In genomic region chr5:93995126-93995621, GRCh38 we compare ENCODE assay signal across 10 cellular contexts.
DNase-seq lines count a peak whose midpoint lies in the region; ATAC-seq and FAIRE-seq lines count a peak whose summit lies in the region.
"Had no signal": no experiment of that assay in that cellular context is flagged by ENCODE, and none has a peak within 500 bp of the region (broad histone marks: within the 10 kb centered on the region; RNA-seq: fewer than 3 reads in every experiment).

No MANE protein-coding gene starts in this region.

- FAIRE-seq in GM18507 (lab: Jason Lieb, UNC) = peak; percentile 24

- DNase-seq in GM18507 (ENCODE audit: extremely low spot score, insufficient read length, low read depth) = no peak
- DNase-seq in NCI-H2029 (lab: John Stamatoyannopoulos, UW) = peak; percentile 84
- peak; percentile 1 for DNase-seq in non-pigmented ciliary epithelial cell (ENCODE audit: low read depth)
- no peak for DNase-seq in amniotic stem cell (lab: John Stamatoyannopoulos, UW)
- DNase-seq in CD1c-positive myeloid dendritic cell (ENCODE audit: extremely low spot score) = no peak
- DNase-seq: activated naive CD8-positive, alpha-beta T cell treated with anti-CD3 and anti-CD28 coated beads, Interleukin-2, amount 10 ng/mL, durations not matched to agents 7 days and 5 days; stimulated activated CD4-positive, alpha-beta T cell treated with anti-CD3 and anti-CD28 coated beads, Interleukin-2, amount 100 ng/mL, for 24 hours; T-helper 9 cell had no signal

- ATAC-seq in GM21576 (IDR thresholded peaks at IDR 0.05; ENCODE audit: unreplicated experiment) (peak; percentile 53), HG03095 (IDR thresholded peaks at IDR 0.05; ENCODE audit: unreplicated experiment) (no peak)

Comparison
In these comparisons a context has a peak if more than half of its experiments do, and no peak if none do; other contexts are left out.
1. DNase-seq: peak in NCI-H2029 (single experiment) and non-pigmented ciliary epithelial cell (single experiment); none in GM18507 (single experiment), amniotic stem cell (single experiment) and CD1c-positive myeloid dendritic cell (single experiment).